8 cellular contexts compared by ENCODE assay signal in the genomic region with DNA sequence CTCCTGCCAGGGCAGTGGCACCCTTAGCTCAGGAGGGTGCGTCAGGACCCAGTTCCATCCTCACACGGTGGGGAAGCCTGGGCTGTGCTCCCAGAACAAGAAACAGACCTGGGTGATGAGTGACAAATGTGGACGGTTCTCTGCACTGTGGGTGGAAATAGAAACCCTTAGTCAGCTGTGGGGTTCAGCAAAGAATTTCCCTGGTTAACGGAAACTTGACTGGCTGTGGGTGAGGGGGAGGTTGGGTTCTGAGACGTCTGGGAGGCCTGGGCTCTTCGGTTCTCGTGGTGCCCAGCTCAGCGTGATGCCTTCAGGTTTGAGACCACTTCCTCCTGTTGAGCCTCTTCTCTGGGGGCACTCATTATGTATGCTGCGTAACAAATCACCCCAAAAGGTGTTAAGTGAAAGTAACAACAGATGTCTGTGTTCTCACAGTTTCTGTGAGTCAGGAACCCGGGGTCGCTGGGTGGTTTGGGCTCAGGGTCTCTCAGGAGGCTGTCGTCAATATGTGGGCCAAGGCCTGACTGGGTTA. TPM values are rescaled to one million over a fixed set of nuclear protein-coding genes. Genes with fewer than 3 reads are reported as not detected.
DNase-seq lines count a peak whose midpoint lies in the region; ATAC-seq and TF ChIP-seq lines count a peak whose summit lies in the region.

No MANE protein-coding gene starts in this region.

- H3K27me3 ChIP-seq in transverse colon = no peaks in the 10 kb centered on the region

- H3K27me3 Mint-ChIP-seq in activated CD4-positive, alpha-beta T cell treated with anti-CD3 and anti-CD28 coated beads, Interleukin-2, amount 10 ng/mL, durations not matched to agents 7 days and 5 days = no peaks in the 10 kb centered on the region
- H3K27me3 Mint-ChIP-seq in immature natural killer cell (ENCODE audit: low read depth in 3 of 3) = peaks cover 33 to 43% (median 43%) of the 10 kb centered on the region in 3 donors

- H3K27ac ChIP-seq in transverse colon = peak overlapping the region; percentile 76 to 84 (median 78)

- H3K4me3 ChIP-seq in transverse colon = no peak overlapping the region

- H3K4me3 Mint-ChIP-seq in activated CD4-positive, alpha-beta T cell treated with anti-CD3 and anti-CD28 coated beads, Interleukin-2, amount 10 ng/mL, durations not matched to agents 7 days and 5 days = peak overlapping the region; percentile 59
- peak overlapping the region; percentile 73 to 89 (median 85) for H3K4me3 Mint-ChIP-seq in immature natural killer cell

- H3K9me3 ChIP-seq in transverse colon = no peaks in the 10 kb centered on the region

- H3K9me3 Mint-ChIP-seq in activated CD4-positive, alpha-beta T cell treated with anti-CD3 and anti-CD28 coated beads, Interleukin-2, amount 10 ng/mL, durations not matched to agents 7 days and 5 days = no peaks in the 10 kb centered on the region
- no peaks in the 10 kb centered on the region for H3K9me3 Mint-ChIP-seq in immature natural killer cell

- peaks cover 22% of the 10 kb centered on the region for H3K36me3 Mint-ChIP-seq in activated CD4-positive, alpha-beta T cell treated with anti-CD3 and anti-CD28 coated beads, Interleukin-2, amount 10 ng/mL, durations not matched to agents 7 days and 5 days (ENCODE audit: low read depth)
- H3K36me3 Mint-ChIP-seq in immature natural killer cell = peaks cover 0 to 3% (median 0%) of the 10 kb centered on the region in 3 donors

- POLR2A ChIA-PET in activated CD4-positive, alpha-beta T cell treated with anti-CD3 and anti-CD28 coated beads, Interleukin-2, amount 10 ng/mL, durations not matched to agents 7 days and 5 days (lab: Charles Lee) = no interaction called here

- peaks cover 24 to 56% (median 45%) of the 10 kb centered on the region in 4 donors for H3K4me1 ChIP-seq in transverse colon

- H3K36me3 ChIP-seq in transverse colon = no peaks in the 10 kb centered on the region

- TF ChIP-seq CTCF in transverse colon (IDR thresholded peaks at IDR 0.05) = no peak

- in situ Hi-C loops in transverse colon (cut with MboI; ENCODE audit: low pct_ligation_motif_present in 1 of 4, low pct_unique_long_range_greater_than_20kb in 1 of 4, low sequenced_read_pairs in 3 of 4) = loop anchor here in 1 of 4 donors (10.0 kb wide), 1 partner anchor 68 kb away; a partner anchor contains a TSS

- intact Hi-C loops in transverse colon (cut with DNase I; ENCODE audit: low total_unique reads) = no loop called here

- no peak for TF ChIP-seq POLR2A in transverse colon (IDR thresholded peaks at IDR 0.05)

- H3K4me1 Mint-ChIP-seq in activated CD4-positive, alpha-beta T cell treated with anti-CD3 and anti-CD28 coated beads, Interleukin-2, amount 10 ng/mL, durations not matched to agents 7 days and 5 days = peaks cover 88% of the 10 kb centered on the region
- peaks cover 83 to 98% of the 10 kb centered on the region in 2 donors for H3K4me1 Mint-ChIP-seq in immature natural killer cell

- CTCF ChIA-PET in activated CD4-positive, alpha-beta T cell treated with anti-CD3 and anti-CD28 coated beads, Interleukin-2, amount 10 ng/mL, durations not matched to agents 7 days and 5 days (lab: Charles Lee) = interaction anchor here (0.6 to 3.2 kb wide), 6 partner anchors 12 to 66 kb away, joined by 3 to 10 read pairs (median 5); no protein-coding TSS in a partner anchor

- WGBS in transverse colon (ENCODE audit: low coverage in 1 of 2), 2 donors = 80% methylated on average over 12 of the region's 12 CpGs; no CpG with 5 or more reads in 1 of the 2 donors

- TF ChIP-seq EP300 in transverse colon (IDR thresholded peaks at IDR 0.05; ENCODE audit: low read depth) = no peak

- ATAC-seq in GM18861 (IDR thresholded peaks at IDR 0.05; ENCODE audit: unreplicated experiment) (peak; percentile 44), HG03060 (IDR thresholded peaks at IDR 0.05; ENCODE audit: low read depth, unreplicated experiment) (peak; percentile 37)

- peak; percentile 75 for DNase-seq in activated CD4-positive, alpha-beta T cell treated with anti-CD3 and anti-CD28 coated beads, Interleukin-2, amount 10 ng/mL, durations not matched to agents 7 days and 5 days
- peak; percentile 96 for DNase-seq in immature natural killer cell
- peak; percentile 65 for DNase-seq in transverse colon
- DNase-seq in midbrain (lab: John Stamatoyannopoulos, UW) = no peak
- no peak for DNase-seq in NCI-H2227 (lab: John Stamatoyannopoulos, UW; ENCODE audit: unreplicated experiment)
- DNase-seq in NCI-H128 (lab: John Stamatoyannopoulos, UW; ENCODE audit: unreplicated experiment) = no peak

- H3K27ac Mint-ChIP-seq in activated CD4-positive, alpha-beta T cell treated with anti-CD3 and anti-CD28 coated beads, Interleukin-2, amount 10 ng/mL, durations not matched to agents 7 days and 5 days = peak overlapping the region; percentile 90
- peak overlapping the region; percentile 97 to 100 (median 100) for H3K27ac Mint-ChIP-seq in immature natural killer cell

RNA-seq across cellular contexts. Expression of a gene that starts 53.1 kb away (rescaled TPM):
- 10 to 100 TPM; 22.5 to 22.6 TPM for total RNA-seq in activated CD4-positive, alpha-beta T cell treated with anti-CD3 and anti-CD28 coated beads, Interleukin-2, amount 10 ng/mL, durations not matched to agents 7 days and 5 days
- polyA plus RNA-seq in immature natural killer cell = under 1 TPM in 2 of 3 donors, not detected in 1; 0.25 to 0.58 TPM
- total RNA-seq in transverse colon = 10 to 100 TPM in 3 of 4 donors, 1 to 10 TPM in 1; 7.2 to 42.3 (median 19.6) TPM

Comparison
In these comparisons a context has a peak if more than half of its experiments do, and no peak if none do; other contexts are left out.
1. DNase-seq: peak in activated CD4-positive, alpha-beta T cell treated with anti-CD3 and anti-CD28 coated beads, Interleukin-2, amount 10 ng/mL, durations not matched to agents 7 days and 5 days (single experiment), immature natural killer cell (3 of 3) and transverse colon (single experiment); none in midbrain (single experiment), NCI-H2227 (single experiment) and NCI-H128 (single experiment).